Comparison of ENCODE assay signal across 1 cellular context in the genomic region with DNA sequence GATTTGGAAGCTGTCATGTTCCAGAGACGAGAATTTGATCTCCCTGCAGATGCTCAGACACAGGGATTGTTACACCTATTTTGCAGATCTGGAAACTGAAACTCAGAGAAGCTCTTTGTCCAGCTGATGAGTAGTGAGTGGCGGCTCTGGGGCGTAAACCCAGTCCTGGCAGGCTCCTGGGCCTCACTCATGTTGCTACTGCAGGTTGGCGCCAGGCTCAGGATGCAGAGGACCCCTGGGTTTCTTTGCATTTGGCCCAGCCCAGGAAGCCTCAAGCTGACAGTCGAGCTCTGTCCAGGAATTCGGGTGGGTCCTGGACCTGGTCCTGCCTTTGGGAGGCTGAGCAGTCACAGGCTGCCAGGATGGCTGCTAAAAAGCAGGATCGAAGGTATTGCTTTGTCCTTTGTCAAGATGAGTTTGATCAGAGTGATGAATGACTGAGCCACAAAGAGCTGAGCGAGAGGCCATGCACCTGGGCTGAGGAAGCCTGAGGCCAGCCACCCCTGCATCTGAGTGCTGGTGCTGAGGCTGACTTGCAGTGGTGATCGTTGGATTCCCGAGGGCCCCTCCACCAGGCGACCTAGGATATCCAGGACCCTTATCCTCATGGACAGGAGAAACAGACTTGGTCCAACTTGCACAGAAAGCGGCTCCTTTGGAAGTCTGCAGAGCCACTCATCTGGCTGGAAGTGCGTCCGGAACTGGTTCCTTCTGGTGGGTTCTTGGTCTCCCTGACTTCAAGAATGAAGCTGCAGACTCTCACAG.
TF ChIP-seq lines count a peak whose summit lies in the region.

No MANE protein-coding gene starts in this region.

TF ChIP-seq in H1, 55 proteins besides CTCF, POLR2A, EP300 and RAD21:
- TF ChIP-seq, protein P1, sequence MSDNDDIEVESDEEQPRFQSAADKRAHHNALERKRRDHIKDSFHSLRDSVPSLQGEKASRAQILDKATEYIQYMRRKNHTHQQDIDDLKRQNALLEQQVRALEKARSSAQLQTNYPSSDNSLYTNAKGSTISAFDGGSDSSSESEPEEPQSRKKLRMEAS (IDR thresholded peaks at IDR 0.05), result no peak
- no peak for TF ChIP-seq SIRT6 (IDR thresholded peaks at IDR 0.05; ENCODE audit: low read length)
- no peak for TF ChIP-seq YY1 (IDR thresholded peaks at IDR 0.05; ENCODE audit: low read depth, low read length)
- TF ChIP-seq KDM5A (IDR thresholded peaks at IDR 0.05; ENCODE audit: low read length), result no peak
- no peak for TF ChIP-seq CBX5 (IDR thresholded peaks at IDR 0.05; ENCODE audit: low read depth, low read length)
- no peak for TF ChIP-seq SIN3A (conservative IDR thresholded peaks at IDR 0.05 in 1 of 2, IDR thresholded peaks at IDR 0.05 in 1 of 2; ENCODE audit: low read depth in 1 of 2, low read length in 2 of 2)
- no peak for TF ChIP-seq SRF (IDR thresholded peaks at IDR 0.05; ENCODE audit: low read depth, low read length)
- TF ChIP-seq FOSL1 (IDR thresholded peaks at IDR 0.05; ENCODE audit: insufficient read depth, low read depth, low read length), result no peak
- no peak for TF ChIP-seq TAF7 (optimal IDR thresholded peaks at IDR 0.05; ENCODE audit: borderline replicate concordance, low read depth, low read length)
- TF ChIP-seq SUZ12 (IDR thresholded peaks at IDR 0.05; ENCODE audit: low read length), result no peak
- TF ChIP-seq HDAC2 (IDR thresholded peaks at IDR 0.05; ENCODE audit: borderline replicate concordance in 1 of 2, low read depth in 2 of 2, low read length in 2 of 2), result no peak
